22 cellular contexts compared by ENCODE assay signal in genomic region chr10:28570598-28570997, GRCh38.
"Had no signal": no experiment of that assay in that cellular context is flagged by ENCODE, and none has a peak within 500 bp of the region (broad histone marks: within the 10 kb centered on the region; RNA-seq: fewer than 3 reads in every experiment).

No MANE protein-coding gene starts in this region.

- H3K4me1 ChIP-seq: neural progenitor cell had no signal

- H3K4me3 ChIP-seq: body of pancreas, gastrocnemius medialis, left lung, neural progenitor cell, prostate gland, right atrium auricular region, testis, upper lobe of right lung had no signal

- H3K27me3 Mint-ChIP-seq: activated naive CD8-positive, alpha-beta T cell treated with anti-CD3 and anti-CD28 coated beads, Interleukin-2, amount 10 ng/mL, durations not matched to agents 7 days and 5 days had no signal

- DNase-seq: activated CD4-positive, alpha-beta T cell treated with anti-CD3 and anti-CD28 coated beads, Interleukin-2, amount 50 U/mL, for 4 hours; activated CD4-positive, CD25-positive, alpha-beta regulatory T cell treated with anti-CD3 and anti-CD28 coated beads, Interleukin-2, amount 50 U/mL, for 72 hours; activated gamma-delta T cell; activated naive CD8-positive, alpha-beta T cell treated with anti-CD3 and anti-CD28 coated beads, Interleukin-2, amount 10 ng/mL, durations not matched to agents 7 days and 5 days; activated T-cell treated with anti-CD3 and anti-CD28 coated beads, Interleukin-2, amount 50 U/mL, for 1 hour; body of pancreas; central memory CD4-positive, alpha-beta T cell; cortex of kidney; effector CD4-positive, alpha-beta T cell; gastrocnemius medialis; head of caudate nucleus; kidney; left lung; SHP77 treated with DMSO at 0.1 percent for 48 hours; T1000; testis; upper lobe of right lung had no signal

- H3K27ac Mint-ChIP-seq: neural progenitor cell had no signal

- H3K9me3 ChIP-seq: body of pancreas, gastrocnemius medialis, left lung, prostate gland, right atrium auricular region, SK-N-SH, testis, upper lobe of right lung had no signal

- H3K4me3 Mint-ChIP-seq: activated naive CD8-positive, alpha-beta T cell treated with anti-CD3 and anti-CD28 coated beads, Interleukin-2, amount 10 ng/mL, durations not matched to agents 7 days and 5 days; neural progenitor cell had no signal

- H3K36me3 ChIP-seq: gastrocnemius medialis, prostate gland had no signal

- H3K9me3 Mint-ChIP-seq: activated naive CD8-positive, alpha-beta T cell treated with anti-CD3 and anti-CD28 coated beads, Interleukin-2, amount 10 ng/mL, durations not matched to agents 7 days and 5 days; neural progenitor cell had no signal

- H3K27ac ChIP-seq: body of pancreas, left lung, neural progenitor cell, prostate gland, right atrium auricular region, testis, upper lobe of right lung had no signal

- ATAC-seq: esophagus mucosa, gastrocnemius medialis, upper lobe of right lung had no signal

- H3K27me3 ChIP-seq: body of pancreas, gastrocnemius medialis, left lung, neural progenitor cell, right atrium auricular region, testis, upper lobe of right lung had no signal
